ENCODE assay signal across 23 cellular contexts in genomic region chrX:13216139-13216538, GRCh38.
DNase-seq lines count a peak whose midpoint lies in the region; ATAC-seq and TF ChIP-seq lines count a peak whose summit lies in the region.
"Had no signal": no experiment of that assay in that cellular context is flagged by ENCODE, and none has a peak within 500 bp of the region (broad histone marks: within the 10 kb centered on the region; RNA-seq: fewer than 3 reads in every experiment).

No MANE protein-coding gene starts in this region.

- H3K4me2 ChIP-seq in hepatocyte (no peak overlapping the region), skeletal muscle satellite cell (ENCODE audit: low read length) (peak overlapping the region; percentile 30)

- no peaks in the 10 kb centered on the region for H3K79me2 ChIP-seq in hepatocyte

- H3K9me3 ChIP-seq in adipocyte (ENCODE audit: control insufficient read depth, low read length) (peaks cover 4% of the 10 kb centered on the region), hepatocyte (ENCODE audit: low read depth) (no peaks in the 10 kb centered on the region), skeletal muscle satellite cell (replicated peaks; ENCODE audit: low read length) (no peaks in the 10 kb centered on the region)
- H3K9me3 ChIP-seq: adrenal gland, pancreas had no signal

- TF ChIP-seq CTCF in HFFc6 (IDR thresholded peaks at IDR 0.05) = no peak
- no peak for TF ChIP-seq CTCF in hepatocyte (IDR thresholded peaks at IDR 0.05; ENCODE audit: poor library complexity)

- DNase-seq in HFFc6 (no peak), adipocyte (ENCODE audit: low read depth) (peak; percentile 33), hepatocyte (ENCODE audit: low spot score) (no peak), T1000 (lab: John Stamatoyannopoulos, UW) (no peak)
- DNase-seq in activated CD8-positive, alpha-beta memory T cell treated with anti-CD3 and anti-CD28 coated beads for 24 hours = no peak
- DNase-seq: activated CD4-positive, alpha-beta T cell treated with anti-CD3 and anti-CD28 coated beads for 1 hour; activated T-cell treated with anti-CD3 and anti-CD28 coated beads, Interleukin-2, amount 50 U/mL, for 24 hours; adrenal gland; CD8-positive, alpha-beta T cell; foreskin keratinocyte; hippocampal formation; Karpas-422; naive B cell; NCI-H187 treated with DMSO at 0.1 percent for 48 hours; NCI-H226; NCI-H82; pancreas; right cardiac atrium; substantia nigra; SW 1271 had no signal

- no peaks in the 10 kb centered on the region for H3K36me3 Mint-ChIP-seq in HFFc6 (ENCODE audit: low read depth)
- no peaks in the 10 kb centered on the region for H3K36me3 Mint-ChIP-seq in stimulated activated memory B cell treated with anti-CD40 and anti-IgM and Interleukin-4, amounts not matched to agents 10 μg/mL and 1 μg/mL and 100 μg/mL, for 72 hours
- H3K36me3 Mint-ChIP-seq: CD8-positive, alpha-beta T cell had no signal

- H3K4me3 Mint-ChIP-seq in HFFc6 = peak overlapping the region; percentile 31; the same call in 1 of the 2 replicates
- no peak overlapping the region for H3K4me3 Mint-ChIP-seq in stimulated activated memory B cell treated with anti-CD40 and anti-IgM and Interleukin-4, amounts not matched to agents 10 μg/mL and 1 μg/mL and 100 μg/mL, for 72 hours
- H3K4me3 Mint-ChIP-seq: activated T-cell treated with anti-CD3 and anti-CD28 coated beads, Interleukin-2, amount 50 U/mL, for 24 hours; CD8-positive, alpha-beta T cell had no signal

- H3K9me2 ChIP-seq in hepatocyte (replicated peaks; ENCODE audit: insufficient read depth) = no peaks in the 10 kb centered on the region

- peak overlapping the region; percentile 33 for H3K9ac ChIP-seq in adipocyte (ENCODE audit: low read length)
- peak overlapping the region; percentile 75 for H3K9ac ChIP-seq in skeletal muscle satellite cell (ENCODE audit: low read depth, low read length)

- H3K27me3 Mint-ChIP-seq in HFFc6 (ENCODE audit: insufficient read depth) = no peaks in the 10 kb centered on the region
- no peaks in the 10 kb centered on the region for H3K27me3 Mint-ChIP-seq in stimulated activated memory B cell treated with anti-CD40 and anti-IgM and Interleukin-4, amounts not matched to agents 10 μg/mL and 1 μg/mL and 100 μg/mL, for 72 hours
- H3K27me3 Mint-ChIP-seq: naive B cell had no signal

- H3K4me3 ChIP-seq in adipocyte (ENCODE audit: low read length) (no peak overlapping the region), hepatocyte (no peak overlapping the region), skeletal muscle satellite cell (ENCODE audit: low read length) (no peak overlapping the region)
- H3K4me3 ChIP-seq: adrenal gland, pancreas had no signal

- no peaks in the 10 kb centered on the region for H3K9me3 Mint-ChIP-seq in HFFc6
- peaks cover 3% of the 10 kb centered on the region for H3K9me3 Mint-ChIP-seq in stimulated activated memory B cell treated with anti-CD40 and anti-IgM and Interleukin-4, amounts not matched to agents 10 μg/mL and 1 μg/mL and 100 μg/mL, for 72 hours
- H3K9me3 Mint-ChIP-seq: activated T-cell treated with anti-CD3 and anti-CD28 coated beads, Interleukin-2, amount 50 U/mL, for 24 hours; CD8-positive, alpha-beta T cell had no signal

- no peaks in the 10 kb centered on the region for H4K20me1 ChIP-seq in hepatocyte (ENCODE audit: insufficient read depth, poor library complexity, severe bottlenecking)

- no peaks in the 10 kb centered on the region for H3K36me3 ChIP-seq in adipocyte (ENCODE audit: control insufficient read depth, insufficient read depth, low read length, severe bottlenecking)
- no peaks in the 10 kb centered on the region for H3K36me3 ChIP-seq in hepatocyte (replicated peaks; ENCODE audit: insufficient read depth, low read depth)
- H3K36me3 ChIP-seq in skeletal muscle satellite cell (ENCODE audit: insufficient read depth, low read length) = no peaks in the 10 kb centered on the region
- H3K36me3 ChIP-seq: adrenal gland, pancreas had no signal

- H3K27me3 ChIP-seq in adipocyte (replicated peaks; ENCODE audit: control insufficient read depth, insufficient read depth, low read length) (no peaks in the 10 kb centered on the region), hepatocyte (no peaks in the 10 kb centered on the region), skeletal muscle satellite cell (ENCODE audit: control insufficient read depth, insufficient read depth, low read length) (no peaks in the 10 kb centered on the region)
- H3K27me3 ChIP-seq: adrenal gland, foreskin keratinocyte, pancreas had no signal

- H2AFZ ChIP-seq in hepatocyte = no peak overlapping the region

- peaks cover 9% of the 10 kb centered on the region for H3K4me1 ChIP-seq in adipocyte (ENCODE audit: control insufficient read depth, insufficient read depth, low read length)
- H3K4me1 ChIP-seq in hepatocyte (ENCODE audit: insufficient read depth) = peaks cover 16% of the 10 kb centered on the region
- peaks cover 26% of the 10 kb centered on the region for H3K4me1 ChIP-seq in skeletal muscle satellite cell (ENCODE audit: control insufficient read depth, insufficient read depth, low read length)
- H3K4me1 ChIP-seq: foreskin keratinocyte had no signal

- peak overlapping the region; percentile 19; the same call in 1 of the 2 replicates for H3K27ac Mint-ChIP-seq in HFFc6
- H3K27ac Mint-ChIP-seq in stimulated activated memory B cell treated with anti-CD40 and anti-IgM and Interleukin-4, amounts not matched to agents 10 μg/mL and 1 μg/mL and 100 μg/mL, for 72 hours = no peak overlapping the region
- H3K27ac Mint-ChIP-seq: activated T-cell treated with anti-CD3 and anti-CD28 coated beads, Interleukin-2, amount 50 U/mL, for 24 hours; CD8-positive, alpha-beta T cell had no signal

- no peak for ATAC-seq in stimulated activated memory B cell treated with anti-CD40 and anti-IgM and Interleukin-4, amounts not matched to agents 10 μg/mL and 1 μg/mL and 100 μg/mL, for 72 hours
- ATAC-seq: CD8-positive, alpha-beta T cell; foreskin keratinocyte; pancreas; right cardiac atrium; Right ventricle myocardium inferior had no signal

- 77% methylated on average over 4 of the region's 4 CpGs for WGBS in hepatocyte (ENCODE audit: low lambda C conversion rate, missing lambda C conversion rate)

- H3K4me1 Mint-ChIP-seq in HFFc6 (ENCODE audit: low read depth) = peaks cover 39% of the 10 kb centered on the region
- H3K4me1 Mint-ChIP-seq in stimulated activated memory B cell treated with anti-CD40 and anti-IgM and Interleukin-4, amounts not matched to agents 10 μg/mL and 1 μg/mL and 100 μg/mL, for 72 hours = peaks cover 9% of the 10 kb centered on the region

- peak overlapping the region; percentile 61 for H3K27ac ChIP-seq in hepatocyte
- H3K27ac ChIP-seq: foreskin keratinocyte, pancreas had no signal
